In the genomic region with DNA sequence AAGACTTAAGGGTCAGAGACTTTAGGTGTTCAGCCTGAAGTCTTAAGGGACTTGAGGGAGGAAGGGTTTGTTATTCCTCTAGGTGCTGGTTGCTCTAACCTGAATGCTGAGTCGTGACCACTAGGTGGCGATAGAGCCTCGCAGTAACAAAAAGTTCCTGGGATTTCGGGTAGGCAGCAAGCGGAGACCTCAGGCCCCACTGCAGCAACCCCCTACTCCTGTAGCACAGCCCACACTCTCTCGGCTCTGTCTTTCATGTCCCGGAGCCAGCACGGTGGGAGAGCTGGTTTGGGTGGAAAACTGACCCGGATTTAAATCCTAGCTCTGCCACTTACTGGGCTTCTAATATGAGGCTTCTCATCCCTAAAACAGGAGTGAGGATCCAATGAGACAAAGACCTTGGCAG, we compare ENCODE assay signal across 7 cellular contexts.
DNase-seq lines count a peak whose midpoint lies in the region; ATAC-seq and TF ChIP-seq lines count a peak whose summit lies in the region.

No MANE protein-coding gene starts in this region.

- TF ChIP-seq CTCF in GM12873 (IDR thresholded peaks at IDR 0.05; ENCODE audit: insufficient read depth, low read depth, low read length, missing control alignments) = peak; percentile 92

- ATAC-seq in HG03045 (IDR thresholded peaks at IDR 0.05; ENCODE audit: unreplicated experiment) = peak; percentile 47

- DNase-seq in NCI-H345 treated with DMSO at 0.1 percent for 48 hours (lab: John Stamatoyannopoulos, UW; ENCODE audit: unreplicated experiment) (peak; percentile 44), ecto neural progenitor cell (ENCODE audit: low spot score) (peak; percentile 88), lung microvascular endothelial cell (ENCODE audit: low read depth in 2 of 2) (peak; percentile 73 to 81)
- peak; percentile 34 to 47 for DNase-seq in activated CD4-positive, alpha-beta T cell treated with anti-CD3 and anti-CD28 coated beads, Interleukin-2, amount 50 U/mL, for 4 hours
- peak; percentile 18 for DNase-seq in stimulated activated CD8-positive, alpha-beta memory T cell treated with anti-CD3 and anti-CD28 coated beads, Interleukin-12 subunit alpha, Interleukin-12 subunit beta, amount 100 ng/mL, for 4 hours (ENCODE audit: low read depth)

Comparison
In these comparisons a context has a peak if more than half of its experiments do, and no peak if none do; other contexts are left out.
1. Peak in every context shown above with its lines: DNase-seq and ATAC-seq.
2. DNase-seq: peak in every context shown above with its lines; median percentile 88 in ecto neural progenitor cell; 77 in lung microvascular endothelial cell; 44 in NCI-H345 treated with DMSO at 0.1 percent for 48 hours; 40 in activated CD4-positive, alpha-beta T cell treated with anti-CD3 and anti-CD28 coated beads, Interleukin-2, amount 50 U/mL, for 4 hours; 18 in stimulated activated CD8-positive, alpha-beta memory T cell treated with anti-CD3 and anti-CD28 coated beads, Interleukin-12 subunit alpha, Interleukin-12 subunit beta, amount 100 ng/mL, for 4 hours.